Comparison of ENCODE assay signal across 19 cellular contexts in genomic region chr7:99104631-99105030, GRCh38.
"Had no signal": no experiment of that assay in that cellular context is flagged by ENCODE, and none has a peak within 500 bp of the region (broad histone marks: within the 10 kb centered on the region; RNA-seq: fewer than 3 reads in every experiment).

No MANE protein-coding gene starts in this region.

- H3K4me3 ChIP-seq: esophagus muscularis mucosa, mucosa of descending colon, uterus had no signal

- FAIRE-seq: small intestine had no signal

- H3K27me3 Mint-ChIP-seq: activated CD4-positive, alpha-beta T cell treated with anti-CD3 and anti-CD28 coated beads for 36 hours; activated CD8-positive, alpha-beta T cell treated with anti-CD3 and anti-CD28 coated beads for 36 hours; activated naive CD8-positive, alpha-beta T cell treated with anti-CD3 and anti-CD28 coated beads, Interleukin-2, amount 10 ng/mL, durations not matched to agents 7 days and 5 days; memory B cell; naive thymus-derived CD4-positive, alpha-beta T cell; stimulated activated naive CD8-positive, alpha-beta T cell treated with anti-CD3 and anti-CD28 coated beads, Interleukin-15, Interleukin-2, amounts not matched to agents 100 ng/mL and 50 ng/mL, for 24 hours; T-helper 17 cell had no signal

- H3K4me3 Mint-ChIP-seq: activated CD4-positive, alpha-beta T cell treated with anti-CD3 and anti-CD28 coated beads for 36 hours; activated CD8-positive, alpha-beta T cell treated with anti-CD3 and anti-CD28 coated beads for 36 hours; activated naive CD8-positive, alpha-beta T cell treated with anti-CD3 and anti-CD28 coated beads, Interleukin-2, amount 10 ng/mL, durations not matched to agents 7 days and 5 days; memory B cell; naive thymus-derived CD4-positive, alpha-beta T cell; stimulated activated naive CD8-positive, alpha-beta T cell treated with anti-CD3 and anti-CD28 coated beads, Interleukin-15, Interleukin-2, amounts not matched to agents 100 ng/mL and 50 ng/mL, for 24 hours; T-helper 17 cell had no signal

- H3K27ac ChIP-seq: esophagus muscularis mucosa had no signal

- H3K9me3 Mint-ChIP-seq: activated naive CD8-positive, alpha-beta T cell treated with anti-CD3 and anti-CD28 coated beads, Interleukin-2, amount 10 ng/mL, durations not matched to agents 7 days and 5 days; activated T-cell treated with anti-CD3 and anti-CD28 coated beads, Interleukin-2, amount 50 U/mL, for 72 hours; memory B cell; stimulated activated naive CD8-positive, alpha-beta T cell treated with anti-CD3 and anti-CD28 coated beads, Interleukin-15, Interleukin-2, amounts not matched to agents 100 ng/mL and 50 ng/mL, for 24 hours had no signal

- ATAC-seq: activated CD4-positive, alpha-beta T cell treated with anti-CD3 and anti-CD28 coated beads for 36 hours; activated CD8-positive, alpha-beta T cell treated with anti-CD3 and anti-CD28 coated beads for 36 hours; activated T-cell treated with anti-CD3 and anti-CD28 coated beads, Interleukin-2, amount 50 U/mL, for 72 hours; left ventricle myocardium superior; mucosa of descending colon; naive thymus-derived CD4-positive, alpha-beta T cell; right cardiac atrium; T-helper 17 cell had no signal

- DNase-seq: activated CD4-positive, alpha-beta T cell treated with anti-CD3 and anti-CD28 coated beads for 36 hours; activated CD8-positive, alpha-beta memory T cell treated with anti-CD3 and anti-CD28 coated beads, Interleukin-2, amount 50 U/mL, for 4 hours; activated CD8-positive, alpha-beta T cell treated with anti-CD3 and anti-CD28 coated beads for 36 hours; activated gamma-delta T cell treated with Interleukin-2 at 50 U/mL for 16 hours; activated naive CD8-positive, alpha-beta T cell treated with anti-CD3 and anti-CD28 coated beads, Interleukin-2, amount 10 ng/mL, durations not matched to agents 7 days and 5 days; activated T-cell treated with anti-CD3 and anti-CD28 coated beads, Interleukin-2, amount 50 U/mL, for 72 hours; glutamatergic neuron; left ventricle myocardium superior; mucosa of descending colon; naive thymus-derived CD4-positive, alpha-beta T cell; right cardiac atrium; small intestine; stimulated activated CD4-positive, alpha-beta T cell treated with anti-CD3 and anti-CD28 coated beads, Interleukin-4, amount 100 ng/mL, for 4 hours; stimulated activated CD8-positive, alpha-beta memory T cell treated with anti-CD3 and anti-CD28 coated beads, Interleukin-4, amount 100 ng/mL, for 48 hours; T-helper 17 cell; uterus had no signal

- H3K36me3 ChIP-seq: esophagus muscularis mucosa, uterus had no signal

- H3K9me3 ChIP-seq: esophagus muscularis mucosa, mucosa of descending colon, uterus had no signal

- H3K27me3 ChIP-seq: esophagus muscularis mucosa, uterus had no signal
